Comparison of ENCODE assay signal across 22 cellular contexts in the genomic region with DNA sequence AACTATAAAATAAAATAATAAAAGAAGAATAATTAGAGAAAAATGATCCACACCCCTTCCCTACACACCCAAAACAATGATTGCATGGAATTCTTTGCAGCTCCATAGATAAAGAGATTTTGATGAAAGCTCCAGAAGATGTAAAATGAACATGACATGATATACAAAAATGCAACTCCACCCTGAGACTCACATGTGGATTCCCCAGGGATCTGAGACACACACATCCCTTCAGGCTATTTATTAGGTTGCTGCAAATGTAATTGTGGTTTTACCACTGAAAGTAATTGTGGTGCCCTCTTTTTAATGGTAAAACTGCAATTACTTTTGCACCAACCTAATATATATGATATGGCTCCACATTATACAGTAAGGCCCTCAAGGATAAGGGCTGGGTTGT. TPM values are rescaled to one million over a fixed set of nuclear protein-coding genes. Genes with fewer than 3 reads are reported as not detected.
DNase-seq lines count a peak whose midpoint lies in the region; ATAC-seq and TF ChIP-seq lines count a peak whose summit lies in the region.
"Had no signal": no experiment of that assay in that cellular context is flagged by ENCODE, and none has a peak within 500 bp of the region (broad histone marks: within the 10 kb centered on the region; RNA-seq: fewer than 3 reads in every experiment).

No MANE protein-coding gene starts in this region.

- H3K9me3 ChIP-seq in Karpas-422 (ENCODE audit: low read length), result no peaks in the 10 kb centered on the region
- no peaks in the 10 kb centered on the region for H3K9me3 ChIP-seq in spleen
- no peaks in the 10 kb centered on the region for H3K9me3 ChIP-seq in psoas muscle
- H3K9me3 ChIP-seq: heart left ventricle, prostate gland, transverse colon had no signal

- no peak overlapping the region for H3K4me3 Mint-ChIP-seq in activated B cell treated with CpG ODN at 0.5 μM for 24 hours
- H3K4me3 Mint-ChIP-seq in activated naive CD8-positive, alpha-beta T cell treated with anti-CD3 and anti-CD28 coated beads for 36 hours, result no peak overlapping the region
- H3K4me3 Mint-ChIP-seq: activated T-cell treated with anti-CD3 and anti-CD28 coated beads, Interleukin-2, amount 50 U/mL, for 4 hours; CD8-positive, alpha-beta memory T cell had no signal

- H3K79me2 ChIP-seq in Karpas-422 (ENCODE audit: low read length), result peaks cover 47% of the 10 kb centered on the region

- peak; percentile 35 for DNase-seq in EH (ENCODE audit: low read depth)
- peak; percentile 63 for DNase-seq in Karpas-422
- DNase-seq in activated B cell treated with CpG ODN at 0.5 μM for 24 hours, result no peak
- DNase-seq in foreskin keratinocyte, result peak; percentile 76 to 91
- DNase-seq in spleen, result no peak
- no peak for DNase-seq in activated naive CD8-positive, alpha-beta T cell treated with anti-CD3 and anti-CD28 coated beads for 36 hours
- DNase-seq in psoas muscle, result no peak
- DNase-seq: activated CD4-positive, alpha-beta T cell treated with anti-CD3 and anti-CD28 coated beads for 48 hours; activated T-cell treated with anti-CD3 and anti-CD28 coated beads, Interleukin-2, amount 50 U/mL, for 4 hours; CD8-positive, alpha-beta memory T cell; cortex of kidney; GF-D8; heart left ventricle; Kasumi-1; left colon; mesenchymal stem cell; NCI-H1048; NCI-H1694 treated with DMSO at 0.1 percent for 48 hours; NCI-H446; PC-9; transverse colon had no signal

- H3K36me3 ChIP-seq in Karpas-422 (ENCODE audit: insufficient read depth, low read length), result no peaks in the 10 kb centered on the region
- H3K36me3 ChIP-seq in spleen, result peaks cover 0 to 29% (median 12%) of the 10 kb centered on the region in 6 donors
- H3K36me3 ChIP-seq in psoas muscle (ENCODE audit: insufficient read depth in 1 of 2, low read depth in 1 of 2), result peaks cover 0 to 14% of the 10 kb centered on the region in 2 donors
- H3K36me3 ChIP-seq: prostate gland, transverse colon had no signal

- H4K20me1 ChIP-seq in Karpas-422 (ENCODE audit: insufficient read depth, low read depth, low read length), result no peaks in the 10 kb centered on the region

- H3K4me2 ChIP-seq in Karpas-422 (ENCODE audit: low read depth, low read length, poor library complexity, severe bottlenecking), result peak overlapping the region; percentile 28
- H3K4me2 ChIP-seq: PC-9 had no signal

- CTCF ChIA-PET in activated B cell treated with CpG ODN at 0.5 μM for 24 hours (lab: Charles Lee), result no interaction called here

- H3K4me1 ChIP-seq in Karpas-422 (ENCODE audit: low read length), result peaks cover 68% of the 10 kb centered on the region
- H3K4me1 ChIP-seq in foreskin keratinocyte, result peaks cover 21% of the 10 kb centered on the region
- peaks cover 0 to 67% (median 29%) of the 10 kb centered on the region in 6 donors for H3K4me1 ChIP-seq in spleen
- H3K4me1 ChIP-seq in psoas muscle, result peaks cover 12% of the 10 kb centered on the region
- H3K4me1 ChIP-seq: prostate gland had no signal

- H3K27me3 ChIP-seq in Karpas-422 (ENCODE audit: low read length), result no peaks in the 10 kb centered on the region
- no peaks in the 10 kb centered on the region for H3K27me3 ChIP-seq in foreskin keratinocyte
- no peaks in the 10 kb centered on the region for H3K27me3 ChIP-seq in spleen (replicated peaks in 1 of 7)
- no peaks in the 10 kb centered on the region for H3K27me3 ChIP-seq in psoas muscle (ENCODE audit: insufficient read depth in 3 of 3, low read length in 2 of 3)
- H3K27me3 ChIP-seq: heart left ventricle, transverse colon had no signal

- no peak overlapping the region for H3K9ac ChIP-seq in Karpas-422 (ENCODE audit: low read length)

- no peak for TF ChIP-seq POLR2A in spleen (IDR thresholded peaks at IDR 0.05)

- intact Hi-C loops in activated B cell treated with CpG ODN at 0.5 μM for 24 hours (cut with micrococcal nuclease) (loop anchor here (1.0 kb wide), 1 partner anchor 9 kb away; no protein-coding TSS in a partner anchor), spleen (cut with DNase I; ENCODE audit: low total_unique reads) (no loop called here), psoas muscle (cut with DNase I) (no loop called here)

- TF ChIP-seq CTCF in activated B cell treated with CpG ODN at 0.5 μM for 24 hours (IDR thresholded peaks at IDR 0.05) (no peak), foreskin keratinocyte (conservative IDR thresholded peaks at IDR 0.05) (no peak), spleen (IDR thresholded peaks at IDR 0.05 in 8 of 11, conservative IDR thresholded peaks at IDR 0.05 in 3 of 11) (no peak), psoas muscle (IDR thresholded peaks at IDR 0.05) (no peak)

- H3K9me3 Mint-ChIP-seq in activated B cell treated with CpG ODN at 0.5 μM for 24 hours, result no peaks in the 10 kb centered on the region
- H3K9me3 Mint-ChIP-seq in activated naive CD8-positive, alpha-beta T cell treated with anti-CD3 and anti-CD28 coated beads for 36 hours, result no peaks in the 10 kb centered on the region
- H3K9me3 Mint-ChIP-seq: activated T-cell treated with anti-CD3 and anti-CD28 coated beads, Interleukin-2, amount 50 U/mL, for 4 hours; CD8-positive, alpha-beta memory T cell had no signal

- H3K27ac ChIP-seq in Karpas-422 (ENCODE audit: low read length) (peak overlapping the region; percentile 84), foreskin keratinocyte (peak overlapping the region; percentile 29), spleen (no peak overlapping the region), psoas muscle (no peak overlapping the region)
- H3K27ac ChIP-seq: PC-9, prostate gland, transverse colon had no signal

- POLR2A ChIA-PET in activated B cell treated with CpG ODN at 0.5 μM for 24 hours (lab: Charles Lee), result no interaction called here

- H3K27me3 Mint-ChIP-seq in activated B cell treated with CpG ODN at 0.5 μM for 24 hours, result no peaks in the 10 kb centered on the region
- H3K27me3 Mint-ChIP-seq in activated naive CD8-positive, alpha-beta T cell treated with anti-CD3 and anti-CD28 coated beads for 36 hours, result no peaks in the 10 kb centered on the region

- H3K4me1 Mint-ChIP-seq in activated B cell treated with CpG ODN at 0.5 μM for 24 hours, result peaks cover 36% of the 10 kb centered on the region
- H3K4me1 Mint-ChIP-seq in activated naive CD8-positive, alpha-beta T cell treated with anti-CD3 and anti-CD28 coated beads for 36 hours, result peaks cover 9% of the 10 kb centered on the region

- no peak overlapping the region for H3K27ac Mint-ChIP-seq in activated B cell treated with CpG ODN at 0.5 μM for 24 hours
- H3K27ac Mint-ChIP-seq in activated naive CD8-positive, alpha-beta T cell treated with anti-CD3 and anti-CD28 coated beads for 36 hours, result no peak overlapping the region

- H3K4me3 ChIP-seq in Karpas-422 (ENCODE audit: low read length) (no peak overlapping the region), spleen (no peak overlapping the region), psoas muscle (no peak overlapping the region)
- H3K4me3 ChIP-seq: heart left ventricle, PC-9, prostate gland, transverse colon had no signal

- ATAC-seq in activated B cell treated with CpG ODN at 0.5 μM for 24 hours (ENCODE audit: low read depth) (peak; percentile 52), foreskin keratinocyte (peak; percentile 78), psoas muscle (no peak)
- ATAC-seq: activated T-cell treated with anti-CD3 and anti-CD28 coated beads, Interleukin-2, amount 50 U/mL, for 4 hours had no signal

- H2AFZ ChIP-seq in Karpas-422 (ENCODE audit: low read length), result no peak overlapping the region
- H2AFZ ChIP-seq: PC-9 had no signal

- no peaks in the 10 kb centered on the region for H3K9me2 ChIP-seq in Karpas-422 (replicated peaks; ENCODE audit: insufficient read depth, low read length)

- peaks cover 8% of the 10 kb centered on the region for H3K36me3 Mint-ChIP-seq in activated B cell treated with CpG ODN at 0.5 μM for 24 hours (ENCODE audit: low read depth)
- H3K36me3 Mint-ChIP-seq in activated naive CD8-positive, alpha-beta T cell treated with anti-CD3 and anti-CD28 coated beads for 36 hours, result peaks cover 8% of the 10 kb centered on the region

RNA-seq across cellular contexts. Expression of gene TBC1D7, which starts 40.4 kb away (rescaled TPM):
- total RNA-seq in Karpas-422 (2014; rRNA removed; shearing (Covaris generic); ENCODE audit: low replicate concordance), result 16.3 and 28.6 TPM in 2 replicates
- total RNA-seq in activated B cell treated with CpG ODN at 0.5 μM for 24 hours, result 17.3 and 18.5 TPM in 2 replicates
- 16.7 and 17.7 TPM in 2 replicates for total RNA-seq in foreskin keratinocyte
- 20.7 and 22.9 TPM in 2 replicates for polyA plus RNA-seq in foreskin keratinocyte
- 10 to 100 TPM; 10.9 to 20.9 (median 17.5) TPM for total RNA-seq in spleen
- 10 to 100 TPM; 12.2 to 15.0 (median 13.3) TPM for polyA plus RNA-seq in spleen
- 10 to 100 TPM; 20.2 to 20.6 TPM for total RNA-seq in activated naive CD8-positive, alpha-beta T cell treated with anti-CD3 and anti-CD28 coated beads for 36 hours
- total RNA-seq in psoas muscle, result 10 to 100 TPM in 3 of 4 donors, 1 to 10 TPM in 1; 9.4 to 12.0 (median 10.3) TPM
- 10 to 100 TPM; 14.8 to 19.4 (median 17.4) TPM for polyA plus RNA-seq in psoas muscle

Comparison
In these comparisons a context has a peak if more than half of its experiments do, and no peak if none do; other contexts are left out.
1. DNase-seq: peak in EH (single experiment), Karpas-422 (single experiment) and foreskin keratinocyte (2 of 2); none in activated B cell treated with CpG ODN at 0.5 μM for 24 hours (single experiment), spleen (single experiment), activated naive CD8-positive, alpha-beta T cell treated with anti-CD3 and anti-CD28 coated beads for 36 hours (single experiment) and psoas muscle (0 of 2).
2. H3K27ac ChIP-seq: peak in Karpas-422 (single experiment) and foreskin keratinocyte (single experiment); none in spleen (0 of 8) and psoas muscle (single experiment).
3. ATAC-seq: peak in activated B cell treated with CpG ODN at 0.5 μM for 24 hours (single experiment) and foreskin keratinocyte (single experiment); none in psoas muscle (0 of 4).